Comparison of ENCODE assay signal across 18 cellular contexts in genomic region chr5:79984363-79984762, GRCh38. TPM values are rescaled to one million over a fixed set of nuclear protein-coding genes. Genes with fewer than 3 reads are reported as not detected.
A peak's percentile ranks its signal among the peaks of the same experiment; 100 is the strongest.
DNase-seq lines count a peak whose midpoint lies in the region; ATAC-seq lines count a peak whose summit lies in the region.
"Had no signal": no experiment of that assay in that cellular context is flagged by ENCODE, and none has a peak within 500 bp of the region (broad histone marks: within the 10 kb centered on the region; RNA-seq: fewer than 3 reads in every experiment).

No MANE protein-coding gene starts in this region.

- no peak for ATAC-seq in T-helper 17 cell
- ATAC-seq: K562 had no signal

- no peaks in the 10 kb centered on the region for H3K27me3 ChIP-seq in CD8-positive, alpha-beta memory T cell (ENCODE audit: insufficient read depth, low read length, poor library complexity, severe bottlenecking)

- H3K27me3 Mint-ChIP-seq in activated naive CD4-positive, alpha-beta T cell treated with anti-CD3 and anti-CD28 coated beads, Interleukin-2, amount 50 U/mL, for 24 hours: no peaks in the 10 kb centered on the region
- H3K27me3 Mint-ChIP-seq in T-helper 17 cell: no peaks in the 10 kb centered on the region
- H3K27me3 Mint-ChIP-seq in activated T-helper 1 cell treated with anti-CD3 and anti-CD28 coated beads, Interleukin-12 subunit alpha, Interleukin-12 subunit beta, Interleukin-2, Interleukin-4 antibody, amounts not matched to agents 30 ng/mL and 10 ng/mL and 1 ng/mL, durations not matched to agents 14 hours and 24 hours and 36 hours (ENCODE audit: insufficient read depth): no peaks in the 10 kb centered on the region
- no peaks in the 10 kb centered on the region for H3K27me3 Mint-ChIP-seq in stimulated activated naive CD8-positive, alpha-beta T cell treated with anti-CD3 and anti-CD28 coated beads, Interleukin-15, Interleukin-2, amounts not matched to agents 100 ng/mL and 50 ng/mL, for 24 hours
- no peaks in the 10 kb centered on the region for H3K27me3 Mint-ChIP-seq in CD8-positive, alpha-beta memory T cell

- no peak overlapping the region for H3K4me3 ChIP-seq in CD8-positive, alpha-beta memory T cell (ENCODE audit: low read length)
- H3K4me3 ChIP-seq: K562 had no signal

- H3K36me3 Mint-ChIP-seq in activated naive CD4-positive, alpha-beta T cell treated with anti-CD3 and anti-CD28 coated beads, Interleukin-2, amount 50 U/mL, for 24 hours: peaks cover 33% of the 10 kb centered on the region
- peaks cover 6% of the 10 kb centered on the region for H3K36me3 Mint-ChIP-seq in T-helper 17 cell (ENCODE audit: low read depth)
- H3K36me3 Mint-ChIP-seq in activated T-helper 1 cell treated with anti-CD3 and anti-CD28 coated beads, Interleukin-12 subunit alpha, Interleukin-12 subunit beta, Interleukin-2, Interleukin-4 antibody, amounts not matched to agents 30 ng/mL and 10 ng/mL and 1 ng/mL, durations not matched to agents 14 hours and 24 hours and 36 hours (ENCODE audit: low read depth): peaks cover 78% of the 10 kb centered on the region
- H3K36me3 Mint-ChIP-seq in stimulated activated naive CD8-positive, alpha-beta T cell treated with anti-CD3 and anti-CD28 coated beads, Interleukin-15, Interleukin-2, amounts not matched to agents 100 ng/mL and 50 ng/mL, for 24 hours (ENCODE audit: low read depth): peaks cover 85% of the 10 kb centered on the region
- peaks cover 11 to 76% (median 41%) of the 10 kb centered on the region in 3 donors for H3K36me3 Mint-ChIP-seq in CD8-positive, alpha-beta memory T cell

- H3K27ac ChIP-seq in CD8-positive, alpha-beta memory T cell (ENCODE audit: low read depth, low read length): no peak overlapping the region
- H3K27ac ChIP-seq: C4-2B had no signal

- POLR2A ChIA-PET in CD8-positive, alpha-beta memory T cell (lab: Charles Lee): no interaction called here

- no peak overlapping the region for H3K4me3 Mint-ChIP-seq in activated naive CD4-positive, alpha-beta T cell treated with anti-CD3 and anti-CD28 coated beads, Interleukin-2, amount 50 U/mL, for 24 hours
- no peak overlapping the region for H3K4me3 Mint-ChIP-seq in T-helper 17 cell
- H3K4me3 Mint-ChIP-seq in activated T-helper 1 cell treated with anti-CD3 and anti-CD28 coated beads, Interleukin-12 subunit alpha, Interleukin-12 subunit beta, Interleukin-2, Interleukin-4 antibody, amounts not matched to agents 30 ng/mL and 10 ng/mL and 1 ng/mL, durations not matched to agents 14 hours and 24 hours and 36 hours: peak overlapping the region; percentile 49
- H3K4me3 Mint-ChIP-seq in stimulated activated naive CD8-positive, alpha-beta T cell treated with anti-CD3 and anti-CD28 coated beads, Interleukin-15, Interleukin-2, amounts not matched to agents 100 ng/mL and 50 ng/mL, for 24 hours: peak overlapping the region; percentile 61
- peak overlapping the region in 1 of 7 donors; percentile 23 for H3K4me3 Mint-ChIP-seq in CD8-positive, alpha-beta memory T cell

- H3K4me1 ChIP-seq in CD8-positive, alpha-beta memory T cell (ENCODE audit: insufficient read depth, low read length): peaks cover 18% of the 10 kb centered on the region

- CTCF ChIA-PET in CD8-positive, alpha-beta memory T cell (lab: Charles Lee): interaction anchor here (0.8 kb wide), 1 partner anchor 323 kb away, joined by 3 read pairs; no protein-coding TSS in a partner anchor

- H3K9me3 ChIP-seq in T-helper 17 cell (ENCODE audit: control insufficient read depth, low read length, poor library complexity, severe bottlenecking): no peaks in the 10 kb centered on the region
- H3K9me3 ChIP-seq in CD8-positive, alpha-beta memory T cell (ENCODE audit: low read length): no peaks in the 10 kb centered on the region

- no peaks in the 10 kb centered on the region for H3K9me3 Mint-ChIP-seq in activated naive CD4-positive, alpha-beta T cell treated with anti-CD3 and anti-CD28 coated beads, Interleukin-2, amount 50 U/mL, for 24 hours
- no peaks in the 10 kb centered on the region for H3K9me3 Mint-ChIP-seq in activated T-helper 1 cell treated with anti-CD3 and anti-CD28 coated beads, Interleukin-12 subunit alpha, Interleukin-12 subunit beta, Interleukin-2, Interleukin-4 antibody, amounts not matched to agents 30 ng/mL and 10 ng/mL and 1 ng/mL, durations not matched to agents 14 hours and 24 hours and 36 hours
- no peaks in the 10 kb centered on the region for H3K9me3 Mint-ChIP-seq in stimulated activated naive CD8-positive, alpha-beta T cell treated with anti-CD3 and anti-CD28 coated beads, Interleukin-15, Interleukin-2, amounts not matched to agents 100 ng/mL and 50 ng/mL, for 24 hours
- no peaks in the 10 kb centered on the region for H3K9me3 Mint-ChIP-seq in CD8-positive, alpha-beta memory T cell

- intact Hi-C loops in activated T-helper 1 cell treated with anti-CD3 and anti-CD28 coated beads, Interleukin-12 subunit alpha, Interleukin-12 subunit beta, Interleukin-2, Interleukin-4 antibody, amounts not matched to agents 30 ng/mL and 10 ng/mL and 1 ng/mL, durations not matched to agents 14 hours and 24 hours and 36 hours (cut with micrococcal nuclease): no loop called here

- H3K36me3 ChIP-seq in CD8-positive, alpha-beta memory T cell (ENCODE audit: insufficient read depth, low read length): peaks cover 33% of the 10 kb centered on the region

- peaks cover 63% of the 10 kb centered on the region for H3K4me1 Mint-ChIP-seq in activated naive CD4-positive, alpha-beta T cell treated with anti-CD3 and anti-CD28 coated beads, Interleukin-2, amount 50 U/mL, for 24 hours
- peaks cover 11% of the 10 kb centered on the region for H3K4me1 Mint-ChIP-seq in T-helper 17 cell
- H3K4me1 Mint-ChIP-seq in activated T-helper 1 cell treated with anti-CD3 and anti-CD28 coated beads, Interleukin-12 subunit alpha, Interleukin-12 subunit beta, Interleukin-2, Interleukin-4 antibody, amounts not matched to agents 30 ng/mL and 10 ng/mL and 1 ng/mL, durations not matched to agents 14 hours and 24 hours and 36 hours (ENCODE audit: low read depth): peaks cover 78% of the 10 kb centered on the region
- H3K4me1 Mint-ChIP-seq in stimulated activated naive CD8-positive, alpha-beta T cell treated with anti-CD3 and anti-CD28 coated beads, Interleukin-15, Interleukin-2, amounts not matched to agents 100 ng/mL and 50 ng/mL, for 24 hours (ENCODE audit: low read depth): peaks cover 86% of the 10 kb centered on the region
- peaks cover 18 to 36% (median 23%) of the 10 kb centered on the region in 3 donors for H3K4me1 Mint-ChIP-seq in CD8-positive, alpha-beta memory T cell

- no peak for DNase-seq in activated naive CD4-positive, alpha-beta T cell (lab: John Stamatoyannopoulos, UW)
- DNase-seq in T-helper 17 cell: no peak
- DNase-seq in activated T-helper 1 cell treated with anti-CD3 and anti-CD28 coated beads, Interleukin-12 subunit alpha, Interleukin-12 subunit beta, Interleukin-2, Interleukin-4 antibody, amounts not matched to agents 30 ng/mL and 10 ng/mL and 1 ng/mL, durations not matched to agents 14 hours and 24 hours and 36 hours (ENCODE audit: low spot score): no peak
- DNase-seq in CD8-positive, alpha-beta memory T cell: no peak
- DNase-seq in kidney tubule cell (ENCODE audit: low spot score): no peak
- DNase-seq: ACHN, GF-D8, NCI-H1105, NCI-H1694, NCI-H2081 treated with DMSO at 0.1 percent for 48 hours, NCI-H510A, NCI-H774, OCI-M1, Right ventricle myocardium superior had no signal

- peak overlapping the region; percentile 87 for H3K27ac Mint-ChIP-seq in activated naive CD4-positive, alpha-beta T cell treated with anti-CD3 and anti-CD28 coated beads, Interleukin-2, amount 50 U/mL, for 24 hours
- peak overlapping the region; percentile 70 for H3K27ac Mint-ChIP-seq in T-helper 17 cell
- peak overlapping the region; percentile 85 for H3K27ac Mint-ChIP-seq in activated T-helper 1 cell treated with anti-CD3 and anti-CD28 coated beads, Interleukin-12 subunit alpha, Interleukin-12 subunit beta, Interleukin-2, Interleukin-4 antibody, amounts not matched to agents 30 ng/mL and 10 ng/mL and 1 ng/mL, durations not matched to agents 14 hours and 24 hours and 36 hours
- peak overlapping the region; percentile 99 for H3K27ac Mint-ChIP-seq in stimulated activated naive CD8-positive, alpha-beta T cell treated with anti-CD3 and anti-CD28 coated beads, Interleukin-15, Interleukin-2, amounts not matched to agents 100 ng/mL and 50 ng/mL, for 24 hours
- peak overlapping the region in 1 of 8 donors; percentile 33 for H3K27ac Mint-ChIP-seq in CD8-positive, alpha-beta memory T cell

RNA-seq across cellular contexts. Expression of gene MTX3, which starts 6.7 kb away (rescaled TPM):
- total RNA-seq in T-helper 17 cell: 10 to 100 TPM; 19.7 to 24.3 TPM
- 31.4 and 32.5 TPM in 2 replicates for total RNA-seq in activated T-helper 1 cell treated with anti-CD3 and anti-CD28 coated beads, Interleukin-12 subunit alpha, Interleukin-12 subunit beta, Interleukin-2, Interleukin-4 antibody, amounts not matched to agents 30 ng/mL and 10 ng/mL and 1 ng/mL, durations not matched to agents 14 hours and 24 hours and 36 hours
- 10 to 100 TPM; 22.7 to 22.8 TPM for total RNA-seq in CD8-positive, alpha-beta memory T cell
- 1.3 TPM for polyA plus RNA-seq in CD8-positive, alpha-beta memory T cell

RNA-seq across cellular contexts. Expression of gene THBS4, which starts 50.8 kb away (rescaled TPM):
- total RNA-seq in T-helper 17 cell: under 1 TPM; 0.21 to 0.94 TPM
- total RNA-seq in activated T-helper 1 cell treated with anti-CD3 and anti-CD28 coated beads, Interleukin-12 subunit alpha, Interleukin-12 subunit beta, Interleukin-2, Interleukin-4 antibody, amounts not matched to agents 30 ng/mL and 10 ng/mL and 1 ng/mL, durations not matched to agents 14 hours and 24 hours and 36 hours: 1.3 and 2.0 TPM in 2 replicates
- total RNA-seq in CD8-positive, alpha-beta memory T cell: under 1 TPM; 0.55 to 0.98 TPM
- polyA plus RNA-seq in CD8-positive, alpha-beta memory T cell: not detected
- total RNA-seq: K562 had no signal

Comparison
In these comparisons a context has a peak if more than half of its experiments do, and no peak if none do; other contexts are left out.
1. H3K4me3 Mint-ChIP-seq: peak in activated T-helper 1 cell treated with anti-CD3 and anti-CD28 coated beads, Interleukin-12 subunit alpha, Interleukin-12 subunit beta, Interleukin-2, Interleukin-4 antibody, amounts not matched to agents 30 ng/mL and 10 ng/mL and 1 ng/mL, durations not matched to agents 14 hours and 24 hours and 36 hours (single experiment) and stimulated activated naive CD8-positive, alpha-beta T cell treated with anti-CD3 and anti-CD28 coated beads, Interleukin-15, Interleukin-2, amounts not matched to agents 100 ng/mL and 50 ng/mL, for 24 hours (single experiment); none in activated naive CD4-positive, alpha-beta T cell treated with anti-CD3 and anti-CD28 coated beads, Interleukin-2, amount 50 U/mL, for 24 hours (single experiment) and T-helper 17 cell (single experiment).